Comparison of ENCODE assay signal across 29 cellular contexts in genomic region chr7:150965273-150965830, GRCh38. TPM values are rescaled to one million over a fixed set of nuclear protein-coding genes. Genes with fewer than 3 reads are reported as not detected.
DNase-seq lines count a peak whose midpoint lies in the region; ATAC-seq, FAIRE-seq and TF ChIP-seq lines count a peak whose summit lies in the region.
"Had no signal": no experiment of that assay in that cellular context is flagged by ENCODE, and none has a peak within 500 bp of the region (broad histone marks: within the 10 kb centered on the region; RNA-seq: fewer than 3 reads in every experiment).

No MANE protein-coding gene starts in this region.

- POLR2A ChIA-PET in K562 (lab: Yijun Ruan, JAX) = interaction anchor here (0.6 to 1.8 kb wide), 9 partner anchors 9 to 643 kb away, joined by 3 to 6 read pairs (median 3); no protein-coding TSS in a partner anchor

- H3K9me3 ChIP-seq in K562 (replicated peaks; ENCODE audit: control insufficient read depth, insufficient read depth, low read depth, low read length) = no peaks in the 10 kb centered on the region
- no peaks in the 10 kb centered on the region for H3K9me3 ChIP-seq in left ventricle myocardium inferior (replicated peaks)
- no peaks in the 10 kb centered on the region for H3K9me3 ChIP-seq in sigmoid colon
- H3K9me3 ChIP-seq: BE2C, pancreas, thoracic aorta, uterus had no signal

- intact Hi-C loops in K562 (cut with micrococcal nuclease) = loop anchor here (10.0 kb wide), 1 partner anchor 209 kb away; no protein-coding TSS in a partner anchor
- intact Hi-C loops in left ventricle myocardium inferior (cut with micrococcal nuclease) = no loop called here
- intact Hi-C loops in sigmoid colon (cut with DNase I) = loop anchor here (5.0 to 10.0 kb wide), 2 partner anchors 62 to 591 kb away; partner anchors contain the start of genes ABCB8 and ZNF775

- H2AFZ ChIP-seq in K562 (ENCODE audit: low read depth, low read length) = no peak overlapping the region

- H3K36me3 ChIP-seq in K562 (ENCODE audit: control insufficient read depth, insufficient read depth, low read length) (peaks cover 10% of the 10 kb centered on the region; the same call in 1 of the 3 replicates), left ventricle myocardium inferior (no peaks in the 10 kb centered on the region), sigmoid colon (no peaks in the 10 kb centered on the region)
- H3K36me3 ChIP-seq: pancreas, thoracic aorta, uterus had no signal

- TF ChIP-seq POLR2A in NB4 (IDR thresholded peaks at IDR 0.05; ENCODE audit: extremely low read depth, insufficient read length) (no peak), K562 (conservative IDR thresholded peaks at IDR 0.05) (no peak), sigmoid colon (IDR thresholded peaks at IDR 0.05) (no peak)

- H3K4me2 ChIP-seq in K562 (ENCODE audit: insufficient read depth, low read length) = no peak overlapping the region
- H3K4me2 ChIP-seq: smooth muscle cell had no signal

- CTCF ChIA-PET in K562 (lab: Yijun Ruan, JAX; ENCODE audit: low intra/inter-chr PET ratio) = interaction anchor here (0.7 to 4.3 kb wide), 4 partner anchors 23 to 146 kb away, joined by 3 to 27 read pairs (median 4); no protein-coding TSS in a partner anchor

- ATAC-seq in K562 = no peak
- ATAC-seq: activated T-helper 17 cell treated with anti-CD3 and anti-CD28 coated beads, Interleukin-2, amount 50 U/mL, for 72 hours; stimulated activated naive CD8-positive, alpha-beta T cell treated with anti-CD3 and anti-CD28 coated beads, Interleukin-15, Interleukin-2, amounts not matched to agents 100 U/mL and 50 U/mL, for 24 hours had no signal

- H3K9ac ChIP-seq in K562 (ENCODE audit: insufficient read depth in 1 of 2, low read depth in 2 of 2, low read length in 2 of 2) = peak overlapping the region; percentile 13 to 89; a peak in 2 of 4 replicates

- H3K4me3 ChIP-seq in NB4 (ENCODE audit: low read depth, low read length) (no peak overlapping the region), K562 (no peak overlapping the region), left ventricle myocardium inferior (peak overlapping the region; percentile 48), sigmoid colon (no peak overlapping the region)
- H3K4me3 ChIP-seq: pancreas, smooth muscle cell, thoracic aorta, uterus had no signal

- in situ Hi-C loops in K562 (cut with MboI) = no loop called here

- peak overlapping the region; percentile 47; the same call in 2 of the 3 replicates for H3K27ac ChIP-seq in K562 (ENCODE audit: extremely low read depth, low read depth, low read length)
- peak overlapping the region; percentile 96 for H3K27ac ChIP-seq in left ventricle myocardium inferior (replicated peaks)
- peak overlapping the region; percentile 79 to 97 (median 90) for H3K27ac ChIP-seq in sigmoid colon
- H3K27ac ChIP-seq: HL-60, pancreas, thoracic aorta, uterus had no signal

- DNase-seq in NB4 (ENCODE audit: low read depth) (peak; percentile 34), K562 (ENCODE audit: extremely low read depth in 1 of 4, low spot score in 3 of 4) (no peak), left ventricle myocardium inferior (peak; percentile 48), sigmoid colon (no peak), NCI-H1105 (lab: John Stamatoyannopoulos, UW) (no peak), UCSD-AML1 (lab: John Stamatoyannopoulos, UW; ENCODE audit: unreplicated experiment) (no peak), NCI-H510A (lab: John Stamatoyannopoulos, UW) (no peak)
- DNase-seq: activated CD4-positive, alpha-beta T cell treated with anti-CD3 and anti-CD28 coated beads for 4 hours; activated CD8-positive, alpha-beta T cell treated with anti-CD3 and anti-CD28 coated beads, Interleukin-2, amount 10 ng/mL, durations not matched to agents 7 days and 5 days; activated naive CD4-positive, alpha-beta T cell treated with anti-CD3 and anti-CD28 coated beads, Interleukin-2, amount 50 U/mL, for 16 hours; amygdala; EL; NCI-H1436 treated with DMSO at 0.1 percent for 48 hours; NCI-H446 treated with DMSO at 0.1 percent for 48 hours; retina; stimulated activated naive CD8-positive, alpha-beta T cell treated with anti-CD3 and anti-CD28 coated beads, Interleukin-15, Interleukin-2, amounts not matched to agents 100 U/mL and 50 U/mL, for 24 hours; T-helper 2 cell; uterus had no signal

- no peaks in the 10 kb centered on the region for H4K20me1 ChIP-seq in K562 (replicated peaks; ENCODE audit: control insufficient read depth, insufficient read depth, low read length)

- TF ChIP-seq RAD21 in K562 (CRISPR knock-in tag; conservative IDR thresholded peaks at IDR 0.05 in 1 of 2, IDR thresholded peaks at IDR 0.05 in 1 of 2) = no peak

- WGBS in K562 (ENCODE audit: insufficient coverage, low coverage, missing lambda C conversion rate) = 70% methylated on average over 15 of the region's 16 CpGs
- 85 to 91% methylated on average over 16 of the region's 16 CpGs for WGBS in sigmoid colon, 2 donors

- no peak for TF ChIP-seq EP300 in K562 (IDR thresholded peaks at IDR 0.05; ENCODE audit: low read length)
- TF ChIP-seq EP300 in sigmoid colon (IDR thresholded peaks at IDR 0.05) = no peak

- no peak for FAIRE-seq in K562 (lab: Jason Lieb, UNC)
- FAIRE-seq: frontal cortex, GM18507, GM19239, H54, pancreas had no signal

- TF ChIP-seq CTCF in NB4 (IDR thresholded peaks at IDR 0.05; ENCODE audit: low read depth, low read length) (no peak), K562 (IDR thresholded peaks at IDR 0.05 in 2 of 3, conservative IDR thresholded peaks at IDR 0.05 in 1 of 3; ENCODE audit: insufficient read depth in 2 of 3, low read depth in 1 of 3, low read length in 3 of 3) (no peak), left ventricle myocardium inferior (IDR thresholded peaks at IDR 0.05; ENCODE audit: borderline replicate concordance) (no peak), sigmoid colon (IDR thresholded peaks at IDR 0.05) (no peak)

- peaks cover 76 to 80% of the 10 kb centered on the region in 2 experiments for H3K4me1 ChIP-seq in K562 (replicated peaks in 1 of 2; ENCODE audit: control insufficient read depth in 2 of 2, insufficient read depth in 2 of 2, low read length in 2 of 2)
- H3K4me1 ChIP-seq in left ventricle myocardium inferior = peaks cover 97% of the 10 kb centered on the region
- H3K4me1 ChIP-seq in sigmoid colon = peaks cover 0 to 100% (median 98%) of the 10 kb centered on the region in 4 donors
- H3K4me1 ChIP-seq: pancreas had no signal

- no TSS peak for BruUV-seq in K562 (replicated peaks; lab: Mats Ljungman, UMichigan)

- no peaks in the 10 kb centered on the region for H3K27me3 ChIP-seq in K562 (ENCODE audit: control insufficient read depth in 2 of 2, insufficient read depth in 2 of 2, low read length in 2 of 2)
- peaks cover 77% of the 10 kb centered on the region for H3K27me3 ChIP-seq in left ventricle myocardium inferior (ENCODE audit: low read depth)
- H3K27me3 ChIP-seq in sigmoid colon = no peaks in the 10 kb centered on the region
- H3K27me3 ChIP-seq: BE2C, pancreas, uterus had no signal

- peaks cover 41% of the 10 kb centered on the region for H3K79me2 ChIP-seq in K562 (ENCODE audit: control insufficient read depth, insufficient read depth, low read length)

- H3K9me1 ChIP-seq in K562 (ENCODE audit: control insufficient read depth, insufficient read depth, low read length) = no peaks in the 10 kb centered on the region

RNA-seq across cellular contexts. Expression of gene KCNH2, which starts 12.8 kb away (rescaled TPM):
- total RNA-seq in K562 (2011; cell fraction: chromatin; rRNA removed; ENCODE audit: low replicate concordance) = 101 and 344 TPM in 2 replicates
- 421 and 427 TPM in 2 replicates for total RNA-seq in K562 (2011; cell fraction: nucleolus; rRNA removed)
- total RNA-seq in K562 (2011; cell fraction: nucleoplasm; rRNA removed) = 291 and 342 TPM in 2 replicates
- 326 and 470 TPM in 2 replicates for total RNA-seq in K562 (2014; rRNA removed)
- total RNA-seq in K562 (2014; rRNA removed; fragmentation: Illumina TruSeq; extraction: Trizol) = 63.4 and 97.8 TPM in 2 replicates
- total RNA-seq in K562 (2015; rRNA removed; fragmentation: Illumina TruSeq; extraction: Trizol) = 215 and 218 TPM in 2 replicates
- total RNA-seq in K562 (2021) = 368 and 385 TPM in 2 replicates
- 125 and 154 TPM in 2 replicates for polyA plus RNA-seq in K562 (2011; rRNA removed)
- 184 and 684 TPM in 2 replicates for polyA plus RNA-seq in K562 (2011; cell fraction: cytosol; rRNA removed)
- 202 and 446 TPM in 2 replicates for polyA plus RNA-seq in K562 (2011; cell fraction: nucleus; rRNA removed)
- 270 and 304 TPM in 2 replicates for polyA plus RNA-seq in K562 (2012)
- 222 and 298 TPM in 2 replicates for polyA plus RNA-seq in K562 (2014; fragmentation: Illumina TruSeq; extraction: Trizol)
- polyA plus RNA-seq in K562 (2014; fragmentation: Nextera tagmentation; extraction: Ambion mirVana) = 10 to 100 TPM; 18.1 to 29.0 TPM
- 251 and 295 TPM in 2 replicates for polyA plus RNA-seq in K562 (2014; rRNA removed)
- polyA minus RNA-seq in K562 (2011; rRNA and poly(A)+ RNA removed) = 46.2 and 123 TPM in 2 replicates
- 133 and 200 TPM in 2 replicates for polyA minus RNA-seq in K562 (2011; cell fraction: cytosol; rRNA and poly(A)+ RNA removed)
- 111 and 144 TPM in 2 replicates for polyA minus RNA-seq in K562 (2011; cell fraction: nucleus; rRNA and poly(A)+ RNA removed)
- total RNA-seq in left ventricle myocardium inferior = 94.1 TPM
- total RNA-seq in sigmoid colon = 100 to 1,000 TPM in 1 of 4 donors, 10 to 100 TPM in 3; 40.6 to 107 (median 85.2) TPM
- polyA plus RNA-seq in sigmoid colon = 1 to 10 TPM in 2 of 3 donors, under 1 TPM in 1; 0.46 to 7.3 (median 1.2) TPM
- total RNA-seq: activated CD8-positive, alpha-beta T cell treated with anti-CD3 and anti-CD28 coated beads, Interleukin-2, amount 10 ng/mL, durations not matched to agents 7 days and 5 days had no signal

RNA-seq across cellular contexts. Expression of gene NOS3, which starts 25.5 kb away (rescaled TPM):
- total RNA-seq in K562 (2011; cell fraction: chromatin; rRNA removed; ENCODE audit: low replicate concordance) = 17.7 and 69.8 TPM in 2 replicates
- total RNA-seq in K562 (2011; cell fraction: nucleolus; rRNA removed) = 82.0 and 87.6 TPM in 2 replicates
- 40.3 and 46.6 TPM in 2 replicates for total RNA-seq in K562 (2011; cell fraction: nucleoplasm; rRNA removed)
- total RNA-seq in K562 (2014; rRNA removed) (121 and 170 TPM in 2 replicates), K562 (2014; rRNA removed; fragmentation: Illumina TruSeq; extraction: Trizol) (3.1 and 4.3 TPM in 2 replicates), K562 (2015; rRNA removed; fragmentation: Illumina TruSeq; extraction: Trizol) (43.2 and 45.8 TPM in 2 replicates), K562 (2021) (111 and 124 TPM in 2 replicates), left ventricle myocardium inferior (12.6 TPM), sigmoid colon (1 to 10 TPM; 1.3 to 7.2 (median 2.9) TPM)
- polyA plus RNA-seq in K562 (2011; rRNA removed) (23.6 and 47.3 TPM in 2 replicates), K562 (2014; fragmentation: Illumina TruSeq; extraction: Trizol) (23.6 and 88.1 TPM in 2 replicates), K562 (2014; fragmentation: Nextera tagmentation; extraction: Ambion mirVana) (1 to 10 TPM; 1.1 to 2.9 TPM), K562 (2014; rRNA removed) (102 and 118 TPM in 2 replicates), sigmoid colon (1 to 10 TPM in 2 of 3 donors, under 1 TPM in 1; 0.23 to 6.1 (median 1.2) TPM)
- 58.9 and 221 TPM in 2 replicates for polyA plus RNA-seq in K562 (2011; cell fraction: cytosol; rRNA removed)
- 50.4 and 106 TPM in 2 replicates for polyA plus RNA-seq in K562 (2011; cell fraction: nucleus; rRNA removed)
- 87.2 and 107 TPM in 2 replicates for polyA plus RNA-seq in K562 (2012)
- 11.7 and 21.2 TPM in 2 replicates for polyA minus RNA-seq in K562 (2011; rRNA and poly(A)+ RNA removed)
- polyA minus RNA-seq in K562 (2011; cell fraction: cytosol; rRNA and poly(A)+ RNA removed) = 65.3 and 77.5 TPM in 2 replicates
- polyA minus RNA-seq in K562 (2011; cell fraction: nucleus; rRNA and poly(A)+ RNA removed) = 35.9 and 37.0 TPM in 2 replicates
- polyA plus RNA-seq: neural cell had no signal

RNA-seq across cellular contexts. Expression of gene ATG9B, which starts 58.9 kb away (rescaled TPM):
- total RNA-seq in K562 (2011; cell fraction: chromatin; rRNA removed; ENCODE audit: low replicate concordance) = 3.9 and 10.1 TPM in 2 replicates
- 5.8 and 7.7 TPM in 2 replicates for total RNA-seq in K562 (2011; cell fraction: nucleolus; rRNA removed)
- 4.8 and 12.4 TPM in 2 replicates for total RNA-seq in K562 (2011; cell fraction: nucleoplasm; rRNA removed)
- total RNA-seq in K562 (2014; rRNA removed) = 2.0 and 2.1 TPM in 2 replicates
- total RNA-seq in K562 (2014; rRNA removed; fragmentation: Illumina TruSeq; extraction: Trizol) = 0.64 and 1.2 TPM in 2 replicates
- 0.29 and 0.90 TPM in 2 replicates for total RNA-seq in K562 (2015; rRNA removed; fragmentation: Illumina TruSeq; extraction: Trizol)
- 2.2 and 4.7 TPM in 2 replicates for total RNA-seq in K562 (2021)
- 1.3 and 1.7 TPM in 2 replicates for polyA plus RNA-seq in K562 (2011; rRNA removed)
- polyA plus RNA-seq in K562 (2011; cell fraction: cytosol; rRNA removed) = 1.2 and 1.7 TPM in 2 replicates
- polyA plus RNA-seq in K562 (2011; cell fraction: nucleus; rRNA removed) = 5.9 and 13.7 TPM in 2 replicates
- 6.6 and 7.2 TPM in 2 replicates for polyA plus RNA-seq in K562 (2012)
- polyA plus RNA-seq in K562 (2014; fragmentation: Illumina TruSeq; extraction: Trizol) = 0.92 and 1.4 TPM in 2 replicates
- 1 to 10 TPM; 5.0 to 6.9 TPM for polyA plus RNA-seq in K562 (2014; fragmentation: Nextera tagmentation; extraction: Ambion mirVana)
- polyA plus RNA-seq in K562 (2014; rRNA removed) = 2.7 and 8.0 TPM in 2 replicates
- polyA minus RNA-seq in K562 (2011; rRNA and poly(A)+ RNA removed) = 0.27 and 0.63 TPM in 2 replicates
- polyA minus RNA-seq in K562 (2011; cell fraction: cytosol; rRNA and poly(A)+ RNA removed) = not detected in 2 replicates
- 1.00 and 2.6 TPM in 2 replicates for polyA minus RNA-seq in K562 (2011; cell fraction: nucleus; rRNA and poly(A)+ RNA removed)
- not detected for total RNA-seq in left ventricle myocardium inferior
- total RNA-seq in sigmoid colon = not detected
- 1 to 10 TPM in 2 of 3 donors, not detected in 1; 1.2 to 1.6 TPM for polyA plus RNA-seq in sigmoid colon

Comparison
In these comparisons a context has a peak if more than half of its experiments do, and no peak if none do; other contexts are left out.
1. DNase-seq: peak in NB4 (single experiment) and left ventricle myocardium inferior (single experiment); none in K562 (0 of 4), sigmoid colon (single experiment), NCI-H1105 (single experiment), UCSD-AML1 (single experiment) and NCI-H510A (single experiment).
2. Peak in every context shown above with its lines, with median percentiles within 50 percentile points of each other: H3K27ac ChIP-seq.